Comparison of ENCODE assay signal across 15 cellular contexts in genomic region chr19:5251096-5252065, GRCh38.
"Had no signal": no experiment of that assay in that cellular context is flagged by ENCODE, and none has a peak within 500 bp of the region (broad histone marks: within the 10 kb centered on the region; RNA-seq: fewer than 3 reads in every experiment).

No MANE protein-coding gene starts in this region.

- H3K9me3 ChIP-seq: testis had no signal

- H3K4me1 ChIP-seq: heart left ventricle, stomach, testis, upper lobe of right lung had no signal

- H3K4me2 ChIP-seq: smooth muscle cell had no signal

- H3K27me3 ChIP-seq: gastrocnemius medialis, heart left ventricle, right atrium auricular region, stomach, testis, upper lobe of right lung had no signal

- DNase-seq: activated CD4-positive, alpha-beta T cell treated with anti-CD3 and anti-CD28 coated beads, Interleukin-2, amount 50 U/mL, for 48 hours; activated CD4-positive, CD25-positive, alpha-beta regulatory T cell treated with anti-CD3 and anti-CD28 coated beads, Interleukin-2, amount 50 U/mL, for 72 hours; activated naive CD4-positive, alpha-beta T cell treated with anti-CD3 and anti-CD28 coated beads, Interleukin-2, amount 10 ng/mL, durations not matched to agents 7 days and 5 days; dermis blood vessel endothelial cell; erythroblast; gastrocnemius medialis; heart left ventricle; kidney glomerular epithelial cell; stomach; T-cell; T-helper 9 cell; testis; upper lobe of right lung had no signal

- H3K27ac ChIP-seq: gastrocnemius medialis, heart left ventricle, right atrium auricular region, stomach, testis, upper lobe of right lung had no signal

- H3K36me3 ChIP-seq: upper lobe of right lung had no signal

- H3K4me3 ChIP-seq: gastrocnemius medialis, heart left ventricle, right atrium auricular region, smooth muscle cell, stomach, testis, upper lobe of right lung had no signal
